Comparison of ENCODE assay signal across 17 cellular contexts in genomic region chr6:162058281-162058875, GRCh38.
DNase-seq lines count a peak whose midpoint lies in the region; ATAC-seq and TF ChIP-seq lines count a peak whose summit lies in the region.
"Had no signal": no experiment of that assay in that cellular context is flagged by ENCODE, and none has a peak within 500 bp of the region (broad histone marks: within the 10 kb centered on the region; RNA-seq: fewer than 3 reads in every experiment).

No MANE protein-coding gene starts in this region.

- no peaks in the 10 kb centered on the region for H4K20me1 ChIP-seq in mammary epithelial cell (ENCODE audit: insufficient read depth, low read length)

- BruUV-seq in mammary epithelial cell (replicated peaks; lab: Mats Ljungman, UMichigan), result no TSS peak

- in situ Hi-C loops in mammary epithelial cell (cut with MboI; ENCODE audit: low sequenced_read_pairs in 2 of 2), result no loop called here

- H3K27ac ChIP-seq in mammary epithelial cell (ENCODE audit: insufficient read depth, low read depth, low read length) (no peak overlapping the region), upper lobe of right lung (no peak overlapping the region)
- H3K27ac ChIP-seq: lower lobe of right lung, suprapubic skin had no signal

- intact Hi-C loops in mammary epithelial cell (cut with micrococcal nuclease) (no loop called here), upper lobe of right lung (cut with DNase I) (no loop called here)

- no peaks in the 10 kb centered on the region for H3K36me3 ChIP-seq in mammary epithelial cell (ENCODE audit: insufficient read depth, low read length)
- no peaks in the 10 kb centered on the region for H3K36me3 ChIP-seq in upper lobe of right lung
- H3K36me3 ChIP-seq: lower lobe of right lung, suprapubic skin had no signal

- no peak overlapping the region for H2AFZ ChIP-seq in mammary epithelial cell (ENCODE audit: low read depth, low read length)

- dilution Hi-C loops in mammary epithelial cell (cut with HindIII; ENCODE audit: low sequenced_read_pairs), result no loop called here

- ATAC-seq in upper lobe of right lung, result peak; percentile 36
- no peak for ATAC-seq in GM19023 (IDR thresholded peaks at IDR 0.05; ENCODE audit: unreplicated experiment)
- no peak for ATAC-seq in GM19455 (IDR thresholded peaks at IDR 0.05; ENCODE audit: unreplicated experiment)
- ATAC-seq: effector memory CD8-positive, alpha-beta T cell had no signal

- CTCF ChIA-PET in mammary epithelial cell (lab: Charles Lee; ENCODE audit: low non-redundant PET), result no interaction called here

- no peaks in the 10 kb centered on the region for H3K79me2 ChIP-seq in mammary epithelial cell (ENCODE audit: insufficient read depth, low read length)

- H3K4me1 ChIP-seq in mammary epithelial cell (ENCODE audit: insufficient read depth, low read length) (no peaks in the 10 kb centered on the region), upper lobe of right lung (no peaks in the 10 kb centered on the region)
- H3K4me1 ChIP-seq: lower lobe of right lung, suprapubic skin had no signal

- DNase-seq in M059J (ENCODE audit: low read depth), result peak; percentile 62
- DNase-seq in mammary epithelial cell, result peak; percentile 93
- DNase-seq in kidney tubule cell (ENCODE audit: low spot score), result peak; percentile 99
- DNase-seq in upper lobe of right lung, result no peak
- no peak for DNase-seq in cortex of kidney (lab: John Stamatoyannopoulos, UW)
- DNase-seq in NK-92 treated with Interleukin-12 subunit alpha and Interleukin-12 subunit beta, amount 100 ng/mL, for 24 hours (lab: John Stamatoyannopoulos, UW), result no peak
- DNase-seq: activated CD4-positive, alpha-beta memory T cell treated with anti-CD3 and anti-CD28 coated beads for 36 hours; CD8-positive, alpha-beta memory T cell; effector memory CD8-positive, alpha-beta T cell; IMR-90; lower lobe of right lung; NCI-H510A treated with DMSO at 0.1 percent for 48 hours; RPMI8226; T-helper 9 cell had no signal

- TF ChIP-seq CTCF in mammary epithelial cell (conservative IDR thresholded peaks at IDR 0.05 in 1 of 2, IDR thresholded peaks at IDR 0.05 in 1 of 2; ENCODE audit: extremely low read depth in 1 of 2, insufficient read depth in 1 of 2, low read depth in 1 of 2, low read length in 2 of 2) (no peak), upper lobe of right lung (IDR thresholded peaks at IDR 0.05) (no peak)

- no peak overlapping the region for H3K9ac ChIP-seq in mammary epithelial cell (ENCODE audit: insufficient read depth, low read length)

- 26% methylated on average over 11 of the region's 11 CpGs for WGBS in mammary epithelial cell (ENCODE audit: low coverage, missing lambda C conversion rate)

- H3K27me3 ChIP-seq in mammary epithelial cell (ENCODE audit: insufficient read depth, low read length) (no peaks in the 10 kb centered on the region), upper lobe of right lung (no peaks in the 10 kb centered on the region)
- H3K27me3 ChIP-seq: suprapubic skin had no signal

- H3K9me3 ChIP-seq in mammary epithelial cell (replicated peaks; ENCODE audit: insufficient read depth, low read length) (no peaks in the 10 kb centered on the region), upper lobe of right lung (no peaks in the 10 kb centered on the region)
- H3K9me3 ChIP-seq: lower lobe of right lung, suprapubic skin had no signal

- H3K4me2 ChIP-seq in mammary epithelial cell (ENCODE audit: insufficient read depth, low read depth, low read length), result no peak overlapping the region

- no peak overlapping the region for H3K4me3 ChIP-seq in mammary epithelial cell (replicated peaks in 1 of 3; ENCODE audit: insufficient read depth in 1 of 3, low read depth in 2 of 3, low read length in 3 of 3)
- no peak overlapping the region for H3K4me3 ChIP-seq in upper lobe of right lung
- H3K4me3 ChIP-seq: lower lobe of right lung, suprapubic skin had no signal

Comparison
In these comparisons a context has a peak if more than half of its experiments do, and no peak if none do; other contexts are left out.
1. DNase-seq: peak in M059J (single experiment), mammary epithelial cell (single experiment) and kidney tubule cell (single experiment); none in upper lobe of right lung (single experiment), cortex of kidney (single experiment) and NK-92 treated with Interleukin-12 subunit alpha and Interleukin-12 subunit beta, amount 100 ng/mL, for 24 hours (single experiment).